Comparison of ENCODE assay signal across 11 cellular contexts in genomic region chr22:35311551-35311999, GRCh38. TPM values are rescaled to one million over a fixed set of nuclear protein-coding genes. Genes with fewer than 3 reads are reported as not detected.
DNase-seq lines count a peak whose midpoint lies in the region; ATAC-seq, FAIRE-seq and TF ChIP-seq lines count a peak whose summit lies in the region.
"Had no signal": no experiment of that assay in that cellular context is flagged by ENCODE, and none has a peak within 500 bp of the region (broad histone marks: within the 10 kb centered on the region; RNA-seq: fewer than 3 reads in every experiment).

No MANE protein-coding gene starts in this region.

- H3K4me1 ChIP-seq in GM12878 (ENCODE audit: control insufficient read depth, insufficient read depth, low read length) (peaks cover 69% of the 10 kb centered on the region), neuronal stem cell (ENCODE audit: control insufficient read depth in 2 of 2, insufficient read depth in 1 of 2, low read depth in 1 of 2, low read length in 2 of 2) (peaks cover 15 to 26% of the 10 kb centered on the region in 2 donors), HAP-1 (no peaks in the 10 kb centered on the region)

- H2AFZ ChIP-seq in GM12878 (ENCODE audit: control insufficient read depth, low read depth, low read length) (no peak overlapping the region), neuronal stem cell (ENCODE audit: low read length) (no peak overlapping the region)

- H2AK5ac ChIP-seq in neuronal stem cell (ENCODE audit: low read depth, low read length), result no peak overlapping the region

- H4K91ac ChIP-seq in neuronal stem cell (ENCODE audit: low read depth, low read length, poor library complexity), result peak overlapping the region; percentile 62

- no peaks in the 10 kb centered on the region for H3K27me3 ChIP-seq in H7 (ENCODE audit: control insufficient read depth, insufficient read depth, low read length)
- H3K27me3 ChIP-seq in GM12878 (replicated peaks in 1 of 2; ENCODE audit: control insufficient read depth in 2 of 2, insufficient read depth in 2 of 2, low read length in 1 of 2), result no peaks in the 10 kb centered on the region
- H3K27me3 ChIP-seq in neuronal stem cell (ENCODE audit: control insufficient read depth in 3 of 3, insufficient read depth in 3 of 3, low read depth in 1 of 3, low read length in 3 of 3), result no peaks in the 10 kb centered on the region
- no peaks in the 10 kb centered on the region for H3K27me3 ChIP-seq in HAP-1 (ENCODE audit: low read depth)
- H3K27me3 ChIP-seq: ovary had no signal

- intact Hi-C loops in GM12878 (cut with micrococcal nuclease; ENCODE audit: unreplicated experiment), result no loop called here

- H3K23ac ChIP-seq in neuronal stem cell (ENCODE audit: low read depth, low read length, poor library complexity), result no peak overlapping the region

- H2BK15ac ChIP-seq in neuronal stem cell (ENCODE audit: low read length), result no peak overlapping the region

- no peak overlapping the region for H4K8ac ChIP-seq in neuronal stem cell (ENCODE audit: low read depth, low read length)

- peaks cover 79% of the 10 kb centered on the region for H3K4me1 Mint-ChIP-seq in stimulated activated naive CD8-positive, alpha-beta T cell treated with anti-CD3 and anti-CD28 coated beads, Interleukin-15, amount 100 ng/mL, for 72 hours

- no peak overlapping the region for H2BK5ac ChIP-seq in neuronal stem cell (ENCODE audit: low read length)

- H3K18ac ChIP-seq in neuronal stem cell (ENCODE audit: low read length), result peak overlapping the region; percentile 67

- H3K27ac ChIP-seq in GM12878 (ENCODE audit: control insufficient read depth, insufficient read depth) (peak overlapping the region; percentile 43), neuronal stem cell (replicated peaks; ENCODE audit: low read length) (peak overlapping the region; percentile 10)
- H3K27ac ChIP-seq: ovary had no signal

- peaks cover 4% of the 10 kb centered on the region for H3K79me1 ChIP-seq in neuronal stem cell (ENCODE audit: low read depth, low read length)

- peak overlapping the region; percentile 14 for H3K14ac ChIP-seq in neuronal stem cell (ENCODE audit: low read length)

- H4K20me1 ChIP-seq in GM12878 (ENCODE audit: control insufficient read depth, insufficient read depth), result peaks cover 2% of the 10 kb centered on the region; the same call in 1 of the 2 replicates

- H2BK120ac ChIP-seq in neuronal stem cell (ENCODE audit: low read depth, low read length), result no peak overlapping the region

- ATAC-seq in GM12878 (no peak), HG03135 (IDR thresholded peaks at IDR 0.05; ENCODE audit: unreplicated experiment) (no peak)
- no peak for ATAC-seq in stimulated activated naive CD8-positive, alpha-beta T cell treated with anti-CD3 and anti-CD28 coated beads, Interleukin-15, amount 100 ng/mL, for 72 hours

- peak overlapping the region; percentile 84 for H3K4ac ChIP-seq in neuronal stem cell (ENCODE audit: low read length)

- H3K9me3 ChIP-seq in GM12878 (replicated peaks; ENCODE audit: control insufficient read depth, insufficient read depth, low read length), result no peaks in the 10 kb centered on the region
- no peaks in the 10 kb centered on the region for H3K9me3 ChIP-seq in neuronal stem cell (replicated peaks in 1 of 2; ENCODE audit: control insufficient read depth in 2 of 2, insufficient read depth in 1 of 2, low read depth in 1 of 2, low read length in 2 of 2)
- H3K9me3 ChIP-seq in HAP-1, result no peaks in the 10 kb centered on the region
- H3K9me3 ChIP-seq: ovary had no signal

- H3K4me3 Mint-ChIP-seq in stimulated activated naive CD8-positive, alpha-beta T cell treated with anti-CD3 and anti-CD28 coated beads, Interleukin-15, amount 100 ng/mL, for 72 hours, result no peak overlapping the region

- SMC1A ChIA-PET in GM12878 (lab: Charles Lee; ENCODE audit: uncharacterized antibody, unreplicated experiment), result interaction anchor here (0.5 to 4.1 kb wide), 8 partner anchors 9 to 639 kb away, joined by 3 to 23 read pairs (median 4); partner anchors contain the start of gene TOM1

- CTCF ChIA-PET in GM12878 (lab: Yijun Ruan, JAX), result interaction anchor here (0.6 to 1.3 kb wide), 5 partner anchors 40 to 160 kb away, joined by 3 read pairs; no protein-coding TSS in a partner anchor

- H3K36me3 ChIP-seq in H7 (replicated peaks; ENCODE audit: control insufficient read depth, insufficient read depth, low read length) (no peaks in the 10 kb centered on the region; the same call in 1 of the 2 replicates), GM12878 (ENCODE audit: control insufficient read depth in 2 of 2, insufficient read depth in 2 of 2, low read length in 1 of 2) (no peaks in the 10 kb centered on the region), neuronal stem cell (replicated peaks in 1 of 2; ENCODE audit: control insufficient read depth in 2 of 2, insufficient read depth in 2 of 2, low read length in 2 of 2) (no peaks in the 10 kb centered on the region), HAP-1 (replicated peaks) (no peaks in the 10 kb centered on the region)
- H3K36me3 ChIP-seq: ovary had no signal

- no peaks in the 10 kb centered on the region for H3K27me3 Mint-ChIP-seq in stimulated activated naive CD8-positive, alpha-beta T cell treated with anti-CD3 and anti-CD28 coated beads, Interleukin-15, amount 100 ng/mL, for 72 hours
- H3K27me3 Mint-ChIP-seq: IgD-negative memory B cell had no signal

- H3K9ac ChIP-seq in GM12878 (ENCODE audit: control insufficient read depth, insufficient read depth, low read length) (no peak overlapping the region; the same call in 1 of the 2 replicates), neuronal stem cell (ENCODE audit: low read depth, low read length, poor library complexity) (no peak overlapping the region)

- BruUV-seq in GM12878 (replicated peaks; lab: Mats Ljungman, UMichigan), result no TSS peak

- 52% methylated on average over 8 of the region's 8 CpGs for WGBS in GM12878 (ENCODE audit: insufficient coverage, insufficient replicate concordance, low lambda C conversion rate, missing lambda C conversion rate)
- WGBS in neuronal stem cell (ENCODE audit: extremely low coverage in 2 of 2, insufficient read length in 2 of 2, insufficient replicate concordance in 1 of 2), 2 donors, result no CpG with 5 or more reads among the region's 8 CpGs

- no peak for TF ChIP-seq CTCF in GM12878 (IDR thresholded peaks at IDR 0.05 in 2 of 3, conservative IDR thresholded peaks at IDR 0.05 in 1 of 3; ENCODE audit: control insufficient read depth in 2 of 3, extremely low read depth in 1 of 3, insufficient read depth in 1 of 3, low read depth in 3 of 3, low read length in 3 of 3)

- no peak for TF ChIP-seq RAD21 in GM12878 (IDR thresholded peaks at IDR 0.05; ENCODE audit: insufficient read depth, low read depth, low read length)

- peaks cover 7% of the 10 kb centered on the region for H3K79me2 ChIP-seq in GM12878 (ENCODE audit: control insufficient read depth, insufficient read depth, low read length)

- no peak for TF ChIP-seq POLR2A in GM12878 (IDR thresholded peaks at IDR 0.05; ENCODE audit: low read depth, low read length)

- in situ Hi-C loops in GM12878 (cut with MboI), result no loop called here
- in situ Hi-C loops in HAP-1 (cut with MboI; ENCODE audit: low sequenced_read_pairs), result no loop called here

- POLR2A ChIA-PET in GM12878 (lab: Charles Lee), result interaction anchor here (3.0 kb wide), 1 partner anchor 12 kb away, joined by 23 read pairs; the partner anchor contains the start of gene TOM1

- H3K4me3 ChIP-seq in H7 (ENCODE audit: insufficient read depth, low read depth, low read length) (no peak overlapping the region), GM12878 (peak overlapping the region; percentile 6; the same call in 1 of the 2 replicates), neuronal stem cell (ENCODE audit: low read length in 2 of 2) (no peak overlapping the region), HAP-1 (no peak overlapping the region)
- H3K4me3 ChIP-seq: lung, ovary had no signal

- no peak for FAIRE-seq in GM12878 (lab: Jason Lieb, UNC)

- no peak for TF ChIP-seq EP300 in GM12878 (IDR thresholded peaks at IDR 0.05; ENCODE audit: borderline replicate concordance in 1 of 2, control insufficient read depth in 1 of 2, low read depth in 2 of 2, low read length in 2 of 2)

- RAD21 ChIA-PET in GM12878 (lab: Charles Lee; ENCODE audit: unreplicated experiment), result interaction anchor here (0.7 to 4.8 kb wide), 7 partner anchors 10 to 54 kb away, joined by 3 to 16 read pairs (median 3); partner anchors contain the start of gene TOM1

- H3K4me2 ChIP-seq in GM12878 (ENCODE audit: control insufficient read depth, insufficient read depth) (peak overlapping the region; percentile 38), neuronal stem cell (ENCODE audit: insufficient read depth, low read length, poor library complexity, severe bottlenecking) (no peak overlapping the region)

- H2BK12ac ChIP-seq in neuronal stem cell (ENCODE audit: low read length), result peak overlapping the region; percentile 69

- DNase-seq in COLO668 (lab: John Stamatoyannopoulos, UW; ENCODE audit: unreplicated experiment) (peak; percentile 12), H7 (peak; percentile 60), GM12878 (ENCODE audit: low read depth, low spot score) (no peak), neuronal stem cell (ENCODE audit: low spot score) (no peak), HAP-1 (ENCODE audit: low spot score in 2 of 2) (no peak), iPS-NIHi7 (ENCODE audit: extremely low spot score) (no peak)
- DNase-seq in stimulated activated naive CD8-positive, alpha-beta T cell treated with anti-CD3 and anti-CD28 coated beads, Interleukin-15, amount 100 ng/mL, for 72 hours, result no peak

- no peaks in the 10 kb centered on the region for H3K9me3 Mint-ChIP-seq in stimulated activated naive CD8-positive, alpha-beta T cell treated with anti-CD3 and anti-CD28 coated beads, Interleukin-15, amount 100 ng/mL, for 72 hours
- H3K9me3 Mint-ChIP-seq: IgD-negative memory B cell had no signal

- peak overlapping the region in 1 of 2 donors; percentile 51 for H3K27ac Mint-ChIP-seq in stimulated activated naive CD8-positive, alpha-beta T cell treated with anti-CD3 and anti-CD28 coated beads, Interleukin-15, amount 100 ng/mL, for 72 hours

RNA-seq across cellular contexts. Expression of gene TOM1, which starts 11.9 kb away (rescaled TPM):
- 27.1 and 28.1 TPM in 2 replicates for total RNA-seq in H7 (2014; rRNA removed; shearing (Covaris generic))
- 124 and 147 TPM in 2 replicates for total RNA-seq in GM12878 (2013; cell fraction: nucleolus; rRNA removed)
- total RNA-seq in GM12878 (2014; rRNA removed) (33.5 and 37.3 TPM in 2 replicates), GM12878 (2014; rRNA removed; fragmentation: Illumina TruSeq; extraction: Trizol) (17.3 and 18.2 TPM in 2 replicates), GM12878 (2021) (36.4 and 37.9 TPM in 2 replicates)
- polyA plus RNA-seq in GM12878 (2011; ENCODE audit: low read depth), result 23.4 TPM
- polyA plus RNA-seq in GM12878 (2011; rRNA removed) (32.2 and 64.6 TPM in 2 replicates), GM12878 (2014; fragmentation: Illumina TruSeq; extraction: Trizol) (33.0 and 60.6 TPM in 2 replicates), GM12878 (2014; fragmentation: Nextera tagmentation; extraction: Ambion mirVana) (1 to 10 TPM; 2.2 to 2.9 TPM), GM12878 (2014; rRNA removed) (40.5 and 43.3 TPM in 2 replicates), GM12878 (2016; fragmentation: Nextera tagmentation; extraction: Ambion mirVana) (10 to 100 TPM; 50.4 to 53.6 TPM)
- polyA plus RNA-seq in GM12878 (2011; cell fraction: cytosol; rRNA removed), result 77.4 and 79.3 TPM in 2 replicates
- polyA plus RNA-seq in GM12878 (2011; cell fraction: nucleus; rRNA removed), result 95.7 and 99.1 TPM in 2 replicates
- polyA plus RNA-seq in GM12878 (2012), result 31.1 and 35.7 TPM in 2 replicates
- polyA minus RNA-seq in GM12878 (2011; rRNA and poly(A)+ RNA removed), result 112 and 113 TPM in 2 replicates
- 20.8 and 21.0 TPM in 2 replicates for polyA minus RNA-seq in GM12878 (2011; cell fraction: cytosol; rRNA and poly(A)+ RNA removed)
- 51.9 and 56.4 TPM in 2 replicates for polyA minus RNA-seq in GM12878 (2011; cell fraction: nucleus; rRNA and poly(A)+ RNA removed)
- polyA plus RNA-seq in neuronal stem cell (2013, experiment 1 of 2), result 16.6 TPM
- 17.0 TPM for polyA plus RNA-seq in neuronal stem cell (2013, experiment 2 of 2)

RNA-seq across cellular contexts. Expression of gene HMGXB4, which starts 54.3 kb away (rescaled TPM):
- 17.1 and 22.1 TPM in 2 replicates for total RNA-seq in H7 (2014; rRNA removed; shearing (Covaris generic))
- 113 and 123 TPM in 2 replicates for total RNA-seq in GM12878 (2013; cell fraction: nucleolus; rRNA removed)
- 15.5 and 17.1 TPM in 2 replicates for total RNA-seq in GM12878 (2014; rRNA removed)
- 22.2 and 23.9 TPM in 2 replicates for total RNA-seq in GM12878 (2014; rRNA removed; fragmentation: Illumina TruSeq; extraction: Trizol)
- total RNA-seq in GM12878 (2021), result 24.9 and 26.1 TPM in 2 replicates
- 10.4 TPM for polyA plus RNA-seq in GM12878 (2011; ENCODE audit: low read depth)
- polyA plus RNA-seq in GM12878 (2011; rRNA removed), result 36.2 and 44.4 TPM in 2 replicates
- 16.3 and 18.0 TPM in 2 replicates for polyA plus RNA-seq in GM12878 (2011; cell fraction: cytosol; rRNA removed)
- 27.4 and 31.0 TPM in 2 replicates for polyA plus RNA-seq in GM12878 (2011; cell fraction: nucleus; rRNA removed)
- polyA plus RNA-seq in GM12878 (2012), result 14.7 and 17.1 TPM in 2 replicates
- polyA plus RNA-seq in GM12878 (2014; fragmentation: Illumina TruSeq; extraction: Trizol), result 32.9 and 39.5 TPM in 2 replicates
- polyA plus RNA-seq in GM12878 (2014; fragmentation: Nextera tagmentation; extraction: Ambion mirVana), result 10 to 100 TPM; 32.1 to 44.5 TPM
- 17.2 and 20.4 TPM in 2 replicates for polyA plus RNA-seq in GM12878 (2014; rRNA removed)
- 10 to 100 TPM; 21.0 to 23.8 TPM for polyA plus RNA-seq in GM12878 (2016; fragmentation: Nextera tagmentation; extraction: Ambion mirVana)
- polyA minus RNA-seq in GM12878 (2011; rRNA and poly(A)+ RNA removed), result 51.0 and 52.7 TPM in 2 replicates
- 10.6 and 11.3 TPM in 2 replicates for polyA minus RNA-seq in GM12878 (2011; cell fraction: cytosol; rRNA and poly(A)+ RNA removed)
- polyA minus RNA-seq in GM12878 (2011; cell fraction: nucleus; rRNA and poly(A)+ RNA removed), result 34.0 and 57.1 TPM in 2 replicates
- polyA plus RNA-seq in neuronal stem cell (2013, experiment 1 of 2), result 58.5 TPM
- polyA plus RNA-seq in neuronal stem cell (2013, experiment 2 of 2), result 61.2 TPM

Comparison
In these comparisons a context has a peak if more than half of its experiments do, and no peak if none do; other contexts are left out.
1. DNase-seq: peak in COLO668 (single experiment) and H7 (single experiment); none in GM12878 (single experiment), neuronal stem cell (single experiment), HAP-1 (0 of 2), stimulated activated naive CD8-positive, alpha-beta T cell treated with anti-CD3 and anti-CD28 coated beads, Interleukin-15, amount 100 ng/mL, for 72 hours (0 of 2) and iPS-NIHi7 (single experiment).